Comparison of ENCODE assay signal across 8 cellular contexts in the genomic region with DNA sequence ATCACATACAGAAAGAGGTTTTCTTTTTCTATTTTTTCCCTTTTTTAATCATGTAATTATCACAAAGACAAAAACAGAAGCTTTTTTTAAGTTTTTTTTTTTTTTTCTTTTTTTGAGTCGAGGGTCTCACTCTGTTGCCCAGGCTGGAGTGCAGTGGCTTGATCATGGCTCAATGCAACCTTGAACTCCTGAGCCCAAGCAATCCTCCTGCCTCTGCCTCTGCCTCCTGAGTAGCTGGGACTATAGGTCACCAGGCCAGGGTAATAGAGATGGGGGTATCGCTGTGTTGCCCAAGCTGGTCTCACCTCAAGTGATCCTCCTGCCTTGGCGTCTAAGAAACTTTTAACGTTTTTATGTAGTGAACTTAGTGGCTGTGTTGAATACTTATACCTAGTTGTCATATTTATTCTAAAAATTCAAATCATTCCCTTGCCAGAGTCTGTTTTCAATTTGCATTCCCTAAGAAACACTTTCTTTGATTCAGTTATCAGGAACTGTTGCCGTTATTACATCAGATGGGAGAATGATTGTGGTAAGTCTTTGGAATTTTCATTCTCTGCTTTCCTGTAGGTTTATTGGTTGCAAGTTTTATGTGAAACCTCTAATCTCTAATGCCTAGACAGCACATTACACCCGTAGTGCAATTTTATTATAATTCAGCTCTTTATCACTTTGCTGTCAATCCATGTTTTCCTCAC. TPM values are rescaled to one million over a fixed set of nuclear protein-coding genes. Genes with fewer than 3 reads are reported as not detected.
DNase-seq lines count a peak whose midpoint lies in the region; ATAC-seq and TF ChIP-seq lines count a peak whose summit lies in the region.

No MANE protein-coding gene starts in this region.

- ATAC-seq in activated CD8-positive, alpha-beta memory T cell treated with anti-CD3 and anti-CD28 coated beads, Interleukin-2, amount 10 ng/mL, durations not matched to agents 7 days and 5 days, result no peak
- no peak for ATAC-seq in HG02981 (IDR thresholded peaks at IDR 0.05; ENCODE audit: unreplicated experiment)

- no peak for DNase-seq in activated CD8-positive, alpha-beta memory T cell treated with anti-CD3 and anti-CD28 coated beads, Interleukin-2, amount 10 ng/mL, durations not matched to agents 7 days and 5 days
- DNase-seq in activated CD8-positive, alpha-beta memory T cell treated with anti-CD3 and anti-CD28 coated beads, Interleukin-2, amount 50 U/mL, for 48 hours, result no peak
- no peak for DNase-seq in glutamatergic neuron
- DNase-seq in activated gamma-delta T cell treated with Interleukin-2 at 50 U/mL for 16 hours, result no peak
- DNase-seq in HuH-7 (ENCODE audit: low spot score), result no peak

- H3K4me1 ChIP-seq in stomach smooth muscle (ENCODE audit: control insufficient read depth, insufficient read depth, low read length), result peaks cover 10% of the 10 kb centered on the region

- CTCF ChIA-PET in activated CD8-positive, alpha-beta memory T cell treated with anti-CD3 and anti-CD28 coated beads, Interleukin-2, amount 10 ng/mL, durations not matched to agents 7 days and 5 days (lab: Charles Lee), result interaction anchor here (1.1 to 2.2 kb wide), 2 partner anchors 10 to 12 kb away, joined by 4 to 7 read pairs; no protein-coding TSS in a partner anchor

- no peaks in the 10 kb centered on the region for H3K27me3 ChIP-seq in stomach smooth muscle (ENCODE audit: control insufficient read depth in 1 of 2, insufficient read depth in 2 of 2, low read length in 2 of 2)

- H3K9me3 ChIP-seq in stomach smooth muscle (ENCODE audit: control insufficient read depth in 2 of 2, low read length in 2 of 2), result no peaks in the 10 kb centered on the region

- H3K4me1 Mint-ChIP-seq in activated CD8-positive, alpha-beta memory T cell treated with anti-CD3 and anti-CD28 coated beads, Interleukin-2, amount 10 ng/mL, durations not matched to agents 7 days and 5 days, result peaks cover 39% of the 10 kb centered on the region
- H3K4me1 Mint-ChIP-seq in glutamatergic neuron (ENCODE audit: low read depth, unreplicated experiment), result peaks cover 9% of the 10 kb centered on the region

- H3K27ac Mint-ChIP-seq in activated CD8-positive, alpha-beta memory T cell treated with anti-CD3 and anti-CD28 coated beads, Interleukin-2, amount 10 ng/mL, durations not matched to agents 7 days and 5 days, result peak overlapping the region; percentile 65
- peak overlapping the region; percentile 28 for H3K27ac Mint-ChIP-seq in glutamatergic neuron (ENCODE audit: unreplicated experiment)

- H3K27me3 Mint-ChIP-seq in activated CD8-positive, alpha-beta memory T cell treated with anti-CD3 and anti-CD28 coated beads, Interleukin-2, amount 10 ng/mL, durations not matched to agents 7 days and 5 days, result no peaks in the 10 kb centered on the region
- H3K27me3 Mint-ChIP-seq in glutamatergic neuron (ENCODE audit: unreplicated experiment), result peaks cover 3% of the 10 kb centered on the region

- peak overlapping the region; percentile 90 to 94 for H3K4me3 ChIP-seq in stomach smooth muscle (ENCODE audit: low read length in 2 of 2)

- H3K36me3 Mint-ChIP-seq in activated CD8-positive, alpha-beta memory T cell treated with anti-CD3 and anti-CD28 coated beads, Interleukin-2, amount 10 ng/mL, durations not matched to agents 7 days and 5 days, result peaks cover 35% of the 10 kb centered on the region
- H3K36me3 Mint-ChIP-seq in glutamatergic neuron (ENCODE audit: unreplicated experiment), result no peaks in the 10 kb centered on the region

- no peak for TF ChIP-seq CTCF in VCaP (conservative IDR thresholded peaks at IDR 0.05)
- TF ChIP-seq CTCF in glutamatergic neuron (IDR thresholded peaks at IDR 0.05; ENCODE audit: partially characterized antibody, unreplicated experiment), result no peak

- peak overlapping the region; percentile 96 for H3K4me3 Mint-ChIP-seq in activated CD8-positive, alpha-beta memory T cell treated with anti-CD3 and anti-CD28 coated beads, Interleukin-2, amount 10 ng/mL, durations not matched to agents 7 days and 5 days
- H3K4me3 Mint-ChIP-seq in glutamatergic neuron (ENCODE audit: unreplicated experiment), result peak overlapping the region; percentile 98

- peak overlapping the region; percentile 92 to 99 for H3K9ac ChIP-seq in stomach smooth muscle (ENCODE audit: low read length in 2 of 2)

- no peaks in the 10 kb centered on the region for H3K9me3 Mint-ChIP-seq in activated CD8-positive, alpha-beta memory T cell treated with anti-CD3 and anti-CD28 coated beads, Interleukin-2, amount 10 ng/mL, durations not matched to agents 7 days and 5 days (ENCODE audit: low read depth)
- peaks cover 5% of the 10 kb centered on the region for H3K9me3 Mint-ChIP-seq in glutamatergic neuron (ENCODE audit: unreplicated experiment)

- H3K27ac ChIP-seq in VCaP, result peak overlapping the region; percentile 89; the same call in 1 of the 2 replicates
- no peak overlapping the region for H3K27ac ChIP-seq in stomach smooth muscle (ENCODE audit: low read length)

- H3K36me3 ChIP-seq in stomach smooth muscle (ENCODE audit: control insufficient read depth in 2 of 2, insufficient read depth in 2 of 2, low read length in 2 of 2), result peaks cover 2% of the 10 kb centered on the region in 2 donors

RNA-seq across cellular contexts. Expression of a gene that starts 1.3 kb away (rescaled TPM):
- 10 to 100 TPM; 49.7 to 49.8 TPM for total RNA-seq in activated CD8-positive, alpha-beta memory T cell treated with anti-CD3 and anti-CD28 coated beads, Interleukin-2, amount 10 ng/mL, durations not matched to agents 7 days and 5 days
- 36.5 TPM for total RNA-seq in glutamatergic neuron (ENCODE audit: unreplicated experiment)

RNA-seq across cellular contexts. Expression of a gene that starts 39.2 kb away (rescaled TPM):
- 1 to 10 TPM in 1 of 2 experiments, under 1 TPM in 1; 0.59 to 1.2 TPM for total RNA-seq in activated CD8-positive, alpha-beta memory T cell treated with anti-CD3 and anti-CD28 coated beads, Interleukin-2, amount 10 ng/mL, durations not matched to agents 7 days and 5 days
- not detected for total RNA-seq in glutamatergic neuron (ENCODE audit: unreplicated experiment)
